In genomic region chr16:74635303-74635702, GRCh38 we compare ENCODE assay signal across 1 cellular context.
TF ChIP-seq lines count a peak whose summit lies in the region.

No MANE protein-coding gene starts in this region.

TF ChIP-seq in liver, 16 proteins besides CTCF, POLR2A, EP300 and RAD21 (continued from another document):
- TF ChIP-seq ZBTB33 (IDR thresholded peaks at IDR 0.05), result peak; percentile 60
TF ChIP-seq in liver: peak in this region for 11.
